ENCODE assay signal across 17 cellular contexts in the genomic region with DNA sequence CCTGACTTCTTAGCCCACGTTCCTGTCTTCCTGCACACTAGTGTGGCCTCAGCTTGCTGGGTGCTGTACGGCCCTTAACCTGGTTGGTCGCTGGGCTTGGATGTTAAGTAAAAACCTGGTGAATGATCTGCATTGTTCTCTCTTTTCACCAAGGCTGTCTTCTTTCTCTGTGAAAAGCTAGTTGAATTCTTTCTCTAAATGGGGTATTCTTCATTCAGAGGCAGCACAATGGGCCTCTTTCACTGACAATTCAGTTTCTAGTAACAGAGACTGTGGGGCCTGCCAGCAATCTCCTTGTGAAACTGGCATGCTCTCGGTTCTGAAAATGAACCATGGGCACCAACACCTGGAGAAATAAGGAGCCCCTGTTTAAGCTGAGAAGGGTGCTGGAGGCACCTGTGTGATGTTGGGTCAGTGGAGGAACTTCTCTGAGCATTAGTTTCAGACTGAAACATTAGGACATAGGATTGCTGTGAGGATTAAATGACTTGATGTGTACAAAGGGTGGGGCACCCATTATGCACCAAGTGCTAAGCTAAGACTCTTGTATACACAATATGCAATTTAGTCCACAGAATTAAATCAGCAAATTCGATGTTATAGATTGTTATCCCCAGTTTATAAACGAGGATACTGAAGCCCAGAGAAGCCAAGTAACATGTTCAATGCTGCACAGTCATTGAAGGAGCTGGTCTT. TPM values are rescaled to one million over a fixed set of nuclear protein-coding genes. Genes with fewer than 3 reads are reported as not detected.
DNase-seq lines count a peak whose midpoint lies in the region; TF ChIP-seq lines count a peak whose summit lies in the region.
"Had no signal": no experiment of that assay in that cellular context is flagged by ENCODE, and none has a peak within 500 bp of the region (broad histone marks: within the 10 kb centered on the region; RNA-seq: fewer than 3 reads in every experiment).

No MANE protein-coding gene starts in this region.

- no peaks in the 10 kb centered on the region for H3K36me3 Mint-ChIP-seq in nephron progenitor cell (ENCODE audit: low read depth)
- H3K36me3 Mint-ChIP-seq: activated naive CD4-positive, alpha-beta T cell treated with anti-CD3 and anti-CD28 coated beads, Interleukin-2, amount 10 ng/mL, durations not matched to agents 7 days and 5 days; brain had no signal

- peaks cover 10% of the 10 kb centered on the region for H3K4me1 Mint-ChIP-seq in nephron progenitor cell
- H3K4me1 Mint-ChIP-seq: activated naive CD4-positive, alpha-beta T cell treated with anti-CD3 and anti-CD28 coated beads, Interleukin-2, amount 10 ng/mL, durations not matched to agents 7 days and 5 days; brain had no signal

- peaks cover 25% of the 10 kb centered on the region for H3K27me3 Mint-ChIP-seq in nephron progenitor cell (ENCODE audit: low read depth, poor library complexity)

- DNase-seq in HT-29 (ENCODE audit: low spot score) (peak; percentile 31), SK-MEL-5 (ENCODE audit: low read depth, low spot score) (peak; percentile 97), head of caudate nucleus (peak in 41 of 42 donors; percentile 11 to 88 (median 66)), putamen (ENCODE audit: low spot score) (peak; percentile 88), nephron progenitor cell (no peak), islet precursor cell (no peak), Kasumi-1 (lab: John Stamatoyannopoulos, UW) (no peak)
- DNase-seq: activated CD4-positive, alpha-beta T cell treated with anti-CD3 and anti-CD28 coated beads, Interleukin-2, amount 50 U/mL, for 1 hour; activated naive CD4-positive, alpha-beta T cell treated with anti-CD3 and anti-CD28 coated beads, Interleukin-2, amount 10 ng/mL, durations not matched to agents 7 days and 5 days; activated T-cell treated with anti-CD3 and anti-CD28 coated beads for 4 hours; AML-193; NCI-H187; NCI-H510A; stomach had no signal

- intact Hi-C loops in head of caudate nucleus (cut with DNase I): loop anchor here (5.0 kb wide), 1 partner anchor 34 kb away; a partner anchor contains a TSS

- H3K9me3 Mint-ChIP-seq in nephron progenitor cell: peaks cover 4% of the 10 kb centered on the region
- H3K9me3 Mint-ChIP-seq: activated naive CD4-positive, alpha-beta T cell treated with anti-CD3 and anti-CD28 coated beads, Interleukin-2, amount 10 ng/mL, durations not matched to agents 7 days and 5 days; brain had no signal

- no peak for TF ChIP-seq CTCF in nephron progenitor cell (IDR thresholded peaks at IDR 0.05)

- no peak overlapping the region for H3K4me3 Mint-ChIP-seq in nephron progenitor cell
- H3K4me3 Mint-ChIP-seq: activated naive CD4-positive, alpha-beta T cell treated with anti-CD3 and anti-CD28 coated beads, Interleukin-2, amount 10 ng/mL, durations not matched to agents 7 days and 5 days; brain had no signal

- no peak overlapping the region for H3K27ac Mint-ChIP-seq in nephron progenitor cell
- H3K27ac Mint-ChIP-seq: activated naive CD4-positive, alpha-beta T cell treated with anti-CD3 and anti-CD28 coated beads, Interleukin-2, amount 10 ng/mL, durations not matched to agents 7 days and 5 days; brain had no signal

- in situ Hi-C loops in SK-MEL-5 (cut with HindIII; ENCODE audit: low pct_unique_long_range_greater_than_20kb, low sequenced_read_pairs): no loop called here

RNA-seq across cellular contexts. Expression of a gene that starts 33.1 kb away (rescaled TPM):
- 1.3 and 1.6 TPM in 2 replicates for total RNA-seq in HT-29 (2014; rRNA removed; shearing (Covaris generic))
- total RNA-seq in SK-MEL-5 (2014; rRNA removed; shearing (Covaris generic)): not detected in 2 replicates
- polyA plus RNA-seq in SK-MEL-5 (2015; cell fraction: cytosol; rRNA removed): not detected in 2 replicates
- not detected in 2 replicates for polyA plus RNA-seq in SK-MEL-5 (2015; cell fraction: nucleus; rRNA removed)
- total RNA-seq: H4, pulmonary artery endothelial cell had no signal

Comparison
In these comparisons a context has a peak if more than half of its experiments do, and no peak if none do; other contexts are left out.
1. DNase-seq: peak in HT-29 (single experiment), SK-MEL-5 (single experiment), head of caudate nucleus (41 of 42) and putamen (single experiment); none in nephron progenitor cell (single experiment), islet precursor cell (single experiment) and Kasumi-1 (0 of 2).